1 cellular context compared by ENCODE assay signal in the genomic region with DNA sequence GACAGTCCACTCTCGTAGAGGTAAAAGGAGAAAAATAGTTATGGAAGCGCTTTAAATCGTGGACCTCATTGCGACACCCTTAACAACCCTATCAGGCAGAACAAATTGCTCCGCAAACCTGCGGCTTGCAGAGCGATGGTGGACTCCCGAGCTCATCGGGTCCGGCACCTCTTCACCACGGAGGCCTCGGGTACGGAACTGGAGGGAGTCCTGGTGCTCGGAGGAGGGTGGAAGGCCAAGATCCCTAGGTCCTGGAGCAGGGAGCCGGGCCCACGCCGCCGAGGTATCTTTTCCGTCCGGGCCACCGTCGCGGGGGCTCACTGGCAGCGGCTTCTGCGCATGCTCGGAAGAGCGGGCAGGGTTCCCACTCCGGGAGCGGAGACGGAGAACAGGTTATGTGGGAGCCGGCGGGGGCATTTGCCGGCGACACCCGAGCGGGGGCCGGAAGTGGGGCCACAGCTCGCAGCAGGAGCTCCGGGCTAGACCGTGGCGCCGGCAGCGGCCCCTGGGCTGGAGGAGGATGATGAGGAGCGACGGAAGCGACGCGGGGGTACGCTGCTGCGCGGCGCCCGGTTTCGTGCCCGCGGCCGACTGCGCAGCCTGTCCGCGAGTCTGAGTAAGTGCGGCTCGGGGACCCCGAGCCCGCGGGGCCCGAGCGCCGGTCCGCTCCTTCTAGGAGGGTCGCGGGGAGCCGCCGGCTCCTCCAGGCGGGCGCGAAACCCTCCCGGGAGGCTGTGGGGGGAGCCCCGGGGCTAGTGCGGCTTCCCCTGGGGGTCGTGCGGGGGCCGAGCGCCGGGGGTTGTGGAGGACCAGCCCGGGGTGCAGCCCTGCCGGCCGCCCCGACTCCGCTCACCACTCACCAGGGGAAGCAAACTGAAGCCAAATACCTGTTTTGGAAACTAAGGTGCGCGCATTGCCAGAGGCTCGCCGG.
TF ChIP-seq lines count a peak whose summit lies in the region.

A gene (plus strand): TSS at position 349 of the 931 bp plus-strand sequence. CDS start 10,827 bp downstream, outside the sequence.

TF ChIP-seq in HepG2, 621 proteins besides CTCF, POLR2A, EP300 and RAD21 (continued from another document and continues in another):
- TF ChIP-seq, protein P1, sequence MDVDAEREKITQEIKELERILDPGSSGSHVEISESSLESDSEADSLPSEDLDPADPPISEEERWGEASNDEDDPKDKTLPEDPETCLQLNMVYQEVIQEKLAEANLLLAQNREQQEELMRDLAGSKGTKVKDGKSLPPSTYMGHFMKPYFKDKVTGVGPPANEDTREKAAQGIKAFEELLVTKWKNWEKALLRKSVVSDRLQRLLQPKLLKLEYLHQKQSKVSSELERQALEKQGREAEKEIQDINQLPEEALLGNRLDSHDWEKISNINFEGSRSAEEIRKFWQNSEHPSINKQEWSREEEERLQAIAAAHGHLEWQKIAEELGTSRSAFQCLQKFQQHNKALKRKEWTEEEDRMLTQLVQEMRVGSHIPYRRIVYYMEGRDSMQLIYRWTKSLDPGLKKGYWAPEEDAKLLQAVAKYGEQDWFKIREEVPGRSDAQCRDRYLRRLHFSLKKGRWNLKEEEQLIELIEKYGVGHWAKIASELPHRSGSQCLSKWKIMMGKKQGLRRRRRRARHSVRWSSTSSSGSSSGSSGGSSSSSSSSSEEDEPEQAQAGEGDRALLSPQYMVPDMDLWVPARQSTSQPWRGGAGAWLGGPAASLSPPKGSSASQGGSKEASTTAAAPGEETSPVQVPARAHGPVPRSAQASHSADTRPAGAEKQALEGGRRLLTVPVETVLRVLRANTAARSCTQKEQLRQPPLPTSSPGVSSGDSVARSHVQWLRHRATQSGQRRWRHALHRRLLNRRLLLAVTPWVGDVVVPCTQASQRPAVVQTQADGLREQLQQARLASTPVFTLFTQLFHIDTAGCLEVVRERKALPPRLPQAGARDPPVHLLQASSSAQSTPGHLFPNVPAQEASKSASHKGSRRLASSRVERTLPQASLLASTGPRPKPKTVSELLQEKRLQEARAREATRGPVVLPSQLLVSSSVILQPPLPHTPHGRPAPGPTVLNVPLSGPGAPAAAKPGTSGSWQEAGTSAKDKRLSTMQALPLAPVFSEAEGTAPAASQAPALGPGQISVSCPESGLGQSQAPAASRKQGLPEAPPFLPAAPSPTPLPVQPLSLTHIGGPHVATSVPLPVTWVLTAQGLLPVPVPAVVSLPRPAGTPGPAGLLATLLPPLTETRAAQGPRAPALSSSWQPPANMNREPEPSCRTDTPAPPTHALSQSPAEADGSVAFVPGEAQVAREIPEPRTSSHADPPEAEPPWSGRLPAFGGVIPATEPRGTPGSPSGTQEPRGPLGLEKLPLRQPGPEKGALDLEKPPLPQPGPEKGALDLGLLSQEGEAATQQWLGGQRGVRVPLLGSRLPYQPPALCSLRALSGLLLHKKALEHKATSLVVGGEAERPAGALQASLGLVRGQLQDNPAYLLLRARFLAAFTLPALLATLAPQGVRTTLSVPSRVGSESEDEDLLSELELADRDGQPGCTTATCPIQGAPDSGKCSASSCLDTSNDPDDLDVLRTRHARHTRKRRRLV (CRISPR knock-in tag; IDR thresholded peaks at IDR 0.05): 0 out of 2 replicates have a peak, but pooled peaks have one; percentile 34
- TF ChIP-seq STAG1 (CRISPR knock-in tag; IDR thresholded peaks at IDR 0.05) (no peak), ZNF562 (CRISPR knock-in tag; IDR thresholded peaks at IDR 0.05; ENCODE audit: borderline replicate concordance) (no peak), CBX2 (IDR thresholded peaks at IDR 0.05; ENCODE audit: low read depth, low read length) (no peak), CBX2 (CRISPR knock-in tag; IDR thresholded peaks at IDR 0.05; ENCODE audit: low read depth) (no peak), ZSCAN12 (CRISPR knock-in tag; IDR thresholded peaks at IDR 0.05) (no peak), CHD2 (IDR thresholded peaks at IDR 0.05; ENCODE audit: low read depth, low read length) (no peak), MEF2D (CRISPR knock-in tag; IDR thresholded peaks at IDR 0.05) (peak; percentile 81), FOXA3 (CRISPR knock-in tag; IDR thresholded peaks at IDR 0.05) (peak; percentile 66), NR1H2 (CRISPR knock-in tag; IDR thresholded peaks at IDR 0.05; ENCODE audit: borderline replicate concordance, low read depth) (no peak; the same call in 1 of the 2 replicates), HNRNPL (IDR thresholded peaks at IDR 0.05; ENCODE audit: low read depth, low read length) (0 out of 2 replicates have a peak, but pooled peaks have one; percentile 26), HDAC6 (IDR thresholded peaks at IDR 0.05; ENCODE audit: low read depth, low read length) (no peak), ZFP36L1 (CRISPR knock-in tag; IDR thresholded peaks at IDR 0.05) (no peak), IKZF1 (IDR thresholded peaks at IDR 0.05) (no peak), ZNF317 (CRISPR knock-in tag; IDR thresholded peaks at IDR 0.05) (0 out of 2 replicates have a peak, but pooled peaks have one; percentile 17), KDM4B (CRISPR knock-in tag; IDR thresholded peaks at IDR 0.05) (no peak), NFE2 (CRISPR knock-in tag; IDR thresholded peaks at IDR 0.05) (no peak), HOXA7 (CRISPR knock-in tag; IDR thresholded peaks at IDR 0.05) (no peak), ZNF615 (CRISPR knock-in tag; IDR thresholded peaks at IDR 0.05; ENCODE audit: borderline replicate concordance) (no peak), SRF (IDR thresholded peaks at IDR 0.05; ENCODE audit: low read depth, low read length) (no peak), PITX1 (CRISPR knock-in tag; IDR thresholded peaks at IDR 0.05) (peak; percentile 78), ZSCAN25 (CRISPR knock-in tag; IDR thresholded peaks at IDR 0.05) (0 out of 2 replicates have a peak, but pooled peaks have one; percentile 35), DNMT1 (CRISPR knock-in tag; IDR thresholded peaks at IDR 0.05) (no peak; the same call in 1 of the 2 replicates), MIER2 (CRISPR knock-in tag; IDR thresholded peaks at IDR 0.05) (no peak), ZNF136 (CRISPR knock-in tag; IDR thresholded peaks at IDR 0.05; ENCODE audit: low read depth) (no peak; the same call in 1 of the 2 replicates), ZNF547 (CRISPR knock-in tag; IDR thresholded peaks at IDR 0.05) (0 out of 2 replicates have a peak, but pooled peaks have one; percentile 17)
- TF ChIP-seq, protein P2, sequence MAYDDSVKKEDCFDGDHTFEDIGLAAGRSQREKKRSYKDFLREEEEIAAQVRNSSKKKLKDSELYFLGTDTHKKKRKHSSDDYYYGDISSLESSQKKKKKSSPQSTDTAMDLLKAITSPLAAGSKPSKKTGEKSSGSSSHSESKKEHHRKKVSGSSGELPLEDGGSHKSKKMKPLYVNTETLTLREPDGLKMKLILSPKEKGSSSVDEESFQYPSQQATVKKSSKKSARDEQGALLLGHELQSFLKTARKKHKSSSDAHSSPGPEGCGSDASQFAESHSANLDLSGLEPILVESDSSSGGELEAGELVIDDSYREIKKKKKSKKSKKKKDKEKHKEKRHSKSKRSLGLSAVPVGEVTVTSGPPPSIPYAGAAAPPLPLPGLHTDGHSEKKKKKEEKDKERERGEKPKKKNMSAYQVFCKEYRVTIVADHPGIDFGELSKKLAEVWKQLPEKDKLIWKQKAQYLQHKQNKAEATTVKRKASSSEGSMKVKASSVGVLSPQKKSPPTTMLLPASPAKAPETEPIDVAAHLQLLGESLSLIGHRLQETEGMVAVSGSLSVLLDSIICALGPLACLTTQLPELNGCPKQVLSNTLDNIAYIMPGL (CRISPR knock-in tag; IDR thresholded peaks at IDR 0.05; ENCODE audit: borderline replicate concordance in 1 of 2, low read depth in 1 of 2): peak; percentile 75 to 90
- TF ChIP-seq, protein P3, sequence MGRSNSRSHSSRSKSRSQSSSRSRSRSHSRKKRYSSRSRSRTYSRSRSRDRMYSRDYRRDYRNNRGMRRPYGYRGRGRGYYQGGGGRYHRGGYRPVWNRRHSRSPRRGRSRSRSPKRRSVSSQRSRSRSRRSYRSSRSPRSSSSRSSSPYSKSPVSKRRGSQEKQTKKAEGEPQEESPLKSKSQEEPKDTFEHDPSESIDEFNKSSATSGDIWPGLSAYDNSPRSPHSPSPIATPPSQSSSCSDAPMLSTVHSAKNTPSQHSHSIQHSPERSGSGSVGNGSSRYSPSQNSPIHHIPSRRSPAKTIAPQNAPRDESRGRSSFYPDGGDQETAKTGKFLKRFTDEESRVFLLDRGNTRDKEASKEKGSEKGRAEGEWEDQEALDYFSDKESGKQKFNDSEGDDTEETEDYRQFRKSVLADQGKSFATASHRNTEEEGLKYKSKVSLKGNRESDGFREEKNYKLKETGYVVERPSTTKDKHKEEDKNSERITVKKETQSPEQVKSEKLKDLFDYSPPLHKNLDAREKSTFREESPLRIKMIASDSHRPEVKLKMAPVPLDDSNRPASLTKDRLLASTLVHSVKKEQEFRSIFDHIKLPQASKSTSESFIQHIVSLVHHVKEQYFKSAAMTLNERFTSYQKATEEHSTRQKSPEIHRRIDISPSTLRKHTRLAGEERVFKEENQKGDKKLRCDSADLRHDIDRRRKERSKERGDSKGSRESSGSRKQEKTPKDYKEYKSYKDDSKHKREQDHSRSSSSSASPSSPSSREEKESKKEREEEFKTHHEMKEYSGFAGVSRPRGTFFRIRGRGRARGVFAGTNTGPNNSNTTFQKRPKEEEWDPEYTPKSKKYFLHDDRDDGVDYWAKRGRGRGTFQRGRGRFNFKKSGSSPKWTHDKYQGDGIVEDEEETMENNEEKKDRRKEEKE (IDR thresholded peaks at IDR 0.05): no peak
- TF ChIP-seq, protein P4, sequence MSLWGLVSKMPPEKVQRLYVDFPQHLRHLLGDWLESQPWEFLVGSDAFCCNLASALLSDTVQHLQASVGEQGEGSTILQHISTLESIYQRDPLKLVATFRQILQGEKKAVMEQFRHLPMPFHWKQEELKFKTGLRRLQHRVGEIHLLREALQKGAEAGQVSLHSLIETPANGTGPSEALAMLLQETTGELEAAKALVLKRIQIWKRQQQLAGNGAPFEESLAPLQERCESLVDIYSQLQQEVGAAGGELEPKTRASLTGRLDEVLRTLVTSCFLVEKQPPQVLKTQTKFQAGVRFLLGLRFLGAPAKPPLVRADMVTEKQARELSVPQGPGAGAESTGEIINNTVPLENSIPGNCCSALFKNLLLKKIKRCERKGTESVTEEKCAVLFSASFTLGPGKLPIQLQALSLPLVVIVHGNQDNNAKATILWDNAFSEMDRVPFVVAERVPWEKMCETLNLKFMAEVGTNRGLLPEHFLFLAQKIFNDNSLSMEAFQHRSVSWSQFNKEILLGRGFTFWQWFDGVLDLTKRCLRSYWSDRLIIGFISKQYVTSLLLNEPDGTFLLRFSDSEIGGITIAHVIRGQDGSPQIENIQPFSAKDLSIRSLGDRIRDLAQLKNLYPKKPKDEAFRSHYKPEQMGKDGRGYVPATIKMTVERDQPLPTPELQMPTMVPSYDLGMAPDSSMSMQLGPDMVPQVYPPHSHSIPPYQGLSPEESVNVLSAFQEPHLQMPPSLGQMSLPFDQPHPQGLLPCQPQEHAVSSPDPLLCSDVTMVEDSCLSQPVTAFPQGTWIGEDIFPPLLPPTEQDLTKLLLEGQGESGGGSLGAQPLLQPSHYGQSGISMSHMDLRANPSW (CRISPR knock-in tag; IDR thresholded peaks at IDR 0.05; ENCODE audit: borderline replicate concordance): no peak; the same call in 1 of the 2 replicates
- TF ChIP-seq, protein P5, sequence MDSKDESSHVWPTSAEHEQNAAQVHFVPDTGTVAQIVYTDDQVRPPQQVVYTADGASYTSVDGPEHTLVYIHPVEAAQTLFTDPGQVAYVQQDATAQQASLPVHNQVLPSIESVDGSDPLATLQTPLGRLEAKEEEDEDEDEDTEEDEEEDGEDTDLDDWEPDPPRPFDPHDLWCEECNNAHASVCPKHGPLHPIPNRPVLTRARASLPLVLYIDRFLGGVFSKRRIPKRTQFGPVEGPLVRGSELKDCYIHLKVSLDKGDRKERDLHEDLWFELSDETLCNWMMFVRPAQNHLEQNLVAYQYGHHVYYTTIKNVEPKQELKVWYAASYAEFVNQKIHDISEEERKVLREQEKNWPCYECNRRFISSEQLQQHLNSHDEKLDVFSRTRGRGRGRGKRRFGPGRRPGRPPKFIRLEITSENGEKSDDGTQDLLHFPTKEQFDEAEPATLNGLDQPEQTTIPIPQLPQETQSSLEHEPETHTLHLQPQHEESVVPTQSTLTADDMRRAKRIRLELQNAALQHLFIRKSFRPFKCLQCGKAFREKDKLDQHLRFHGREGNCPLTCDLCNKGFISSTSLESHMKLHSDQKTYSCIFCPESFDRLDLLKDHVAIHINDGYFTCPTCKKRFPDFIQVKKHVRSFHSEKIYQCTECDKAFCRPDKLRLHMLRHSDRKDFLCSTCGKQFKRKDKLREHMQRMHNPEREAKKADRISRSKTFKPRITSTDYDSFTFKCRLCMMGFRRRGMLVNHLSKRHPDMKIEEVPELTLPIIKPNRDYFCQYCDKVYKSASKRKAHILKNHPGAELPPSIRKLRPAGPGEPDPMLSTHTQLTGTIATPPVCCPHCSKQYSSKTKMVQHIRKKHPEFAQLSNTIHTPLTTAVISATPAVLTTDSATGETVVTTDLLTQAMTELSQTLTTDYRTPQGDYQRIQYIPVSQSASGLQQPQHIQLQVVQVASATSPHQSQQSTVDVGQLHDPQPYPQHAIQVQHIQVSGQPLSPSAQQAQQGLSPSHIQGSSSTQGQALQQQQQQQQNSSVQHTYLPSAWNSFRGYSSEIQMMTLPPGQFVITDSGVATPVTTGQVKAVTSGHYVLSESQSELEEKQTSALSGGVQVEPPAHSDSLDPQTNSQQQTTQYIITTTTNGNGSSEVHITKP (CRISPR knock-in tag; IDR thresholded peaks at IDR 0.05; ENCODE audit: low read depth): peak; percentile 60; the same call in 1 of the 2 replicates
- TF ChIP-seq, protein P6, sequence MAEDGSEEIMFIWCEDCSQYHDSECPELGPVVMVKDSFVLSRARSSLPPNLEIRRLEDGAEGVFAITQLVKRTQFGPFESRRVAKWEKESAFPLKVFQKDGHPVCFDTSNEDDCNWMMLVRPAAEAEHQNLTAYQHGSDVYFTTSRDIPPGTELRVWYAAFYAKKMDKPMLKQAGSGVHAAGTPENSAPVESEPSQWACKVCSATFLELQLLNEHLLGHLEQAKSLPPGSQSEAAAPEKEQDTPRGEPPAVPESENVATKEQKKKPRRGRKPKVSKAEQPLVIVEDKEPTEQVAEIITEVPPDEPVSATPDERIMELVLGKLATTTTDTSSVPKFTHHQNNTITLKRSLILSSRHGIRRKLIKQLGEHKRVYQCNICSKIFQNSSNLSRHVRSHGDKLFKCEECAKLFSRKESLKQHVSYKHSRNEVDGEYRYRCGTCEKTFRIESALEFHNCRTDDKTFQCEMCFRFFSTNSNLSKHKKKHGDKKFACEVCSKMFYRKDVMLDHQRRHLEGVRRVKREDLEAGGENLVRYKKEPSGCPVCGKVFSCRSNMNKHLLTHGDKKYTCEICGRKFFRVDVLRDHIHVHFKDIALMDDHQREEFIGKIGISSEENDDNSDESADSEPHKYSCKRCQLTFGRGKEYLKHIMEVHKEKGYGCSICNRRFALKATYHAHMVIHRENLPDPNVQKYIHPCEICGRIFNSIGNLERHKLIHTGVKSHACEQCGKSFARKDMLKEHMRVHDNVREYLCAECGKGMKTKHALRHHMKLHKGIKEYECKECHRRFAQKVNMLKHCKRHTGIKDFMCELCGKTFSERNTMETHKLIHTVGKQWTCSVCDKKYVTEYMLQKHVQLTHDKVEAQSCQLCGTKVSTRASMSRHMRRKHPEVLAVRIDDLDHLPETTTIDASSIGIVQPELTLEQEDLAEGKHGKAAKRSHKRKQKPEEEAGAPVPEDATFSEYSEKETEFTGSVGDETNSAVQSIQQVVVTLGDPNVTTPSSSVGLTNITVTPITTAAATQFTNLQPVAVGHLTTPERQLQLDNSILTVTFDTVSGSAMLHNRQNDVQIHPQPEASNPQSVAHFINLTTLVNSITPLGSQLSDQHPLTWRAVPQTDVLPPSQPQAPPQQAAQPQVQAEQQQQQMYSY (CRISPR knock-in tag; IDR thresholded peaks at IDR 0.05): no peak
- TF ChIP-seq, protein P7, sequence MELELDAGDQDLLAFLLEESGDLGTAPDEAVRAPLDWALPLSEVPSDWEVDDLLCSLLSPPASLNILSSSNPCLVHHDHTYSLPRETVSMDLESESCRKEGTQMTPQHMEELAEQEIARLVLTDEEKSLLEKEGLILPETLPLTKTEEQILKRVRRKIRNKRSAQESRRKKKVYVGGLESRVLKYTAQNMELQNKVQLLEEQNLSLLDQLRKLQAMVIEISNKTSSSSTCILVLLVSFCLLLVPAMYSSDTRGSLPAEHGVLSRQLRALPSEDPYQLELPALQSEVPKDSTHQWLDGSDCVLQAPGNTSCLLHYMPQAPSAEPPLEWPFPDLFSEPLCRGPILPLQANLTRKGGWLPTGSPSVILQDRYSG (CRISPR knock-in tag; IDR thresholded peaks at IDR 0.05): no peak
